Comparison of ENCODE assay signal across 17 cellular contexts in genomic region chr4:1863297-1864033, GRCh38. TPM values are rescaled to one million over a fixed set of nuclear protein-coding genes. Genes with fewer than 3 reads are reported as not detected.
DNase-seq lines count a peak whose midpoint lies in the region; ATAC-seq and TF ChIP-seq lines count a peak whose summit lies in the region.
"Had no signal": no experiment of that assay in that cellular context is flagged by ENCODE, and none has a peak within 500 bp of the region (broad histone marks: within the 10 kb centered on the region; RNA-seq: fewer than 3 reads in every experiment).

No MANE protein-coding gene starts in this region.

- H3K23ac ChIP-seq in neuronal stem cell (ENCODE audit: low read depth, low read length, poor library complexity), result no peak overlapping the region

- ATAC-seq in CD8-positive, alpha-beta T cell, result peak; percentile 12
- ATAC-seq in effector memory CD8-positive, alpha-beta T cell (replicated peaks), result no peak
- ATAC-seq in GM18858 (IDR thresholded peaks at IDR 0.05; ENCODE audit: unreplicated experiment), result no peak

- H2BK120ac ChIP-seq in neuronal stem cell (ENCODE audit: low read depth, low read length), result no peak overlapping the region

- H2AK5ac ChIP-seq in neuronal stem cell (ENCODE audit: low read depth, low read length), result peak overlapping the region; percentile 77

- H3K9ac ChIP-seq in neuronal stem cell (ENCODE audit: low read depth, low read length, poor library complexity), result peak overlapping the region; percentile 14

- H3K9me3 ChIP-seq in CD8-positive, alpha-beta T cell (ENCODE audit: low read length), result no peaks in the 10 kb centered on the region
- H3K9me3 ChIP-seq in KOPT-K1 (ENCODE audit: insufficient read depth, low read length, poor library complexity, severe bottlenecking) (no peaks in the 10 kb centered on the region), neuronal stem cell (replicated peaks in 1 of 2; ENCODE audit: control insufficient read depth in 2 of 2, insufficient read depth in 1 of 2, low read depth in 1 of 2, low read length in 2 of 2) (no peaks in the 10 kb centered on the region)
- H3K9me3 ChIP-seq: esophagus squamous epithelium, SJSA1, thoracic aorta had no signal

- H3K4ac ChIP-seq in neuronal stem cell (ENCODE audit: low read length), result peak overlapping the region; percentile 13

- CTCF ChIA-PET in CD8-positive, alpha-beta T cell (lab: Charles Lee), result interaction anchor here (1.0 to 2.4 kb wide), 2 partner anchors 11 to 36 kb away, joined by 3 to 11 read pairs; no protein-coding TSS in a partner anchor

- POLR2A ChIA-PET in CD8-positive, alpha-beta T cell (lab: Charles Lee), result interaction anchor here (0.5 kb wide), 1 partner anchor 30 kb away, joined by 5 read pairs; no protein-coding TSS in a partner anchor

- peak overlapping the region; percentile 50 for H3K4me3 ChIP-seq in CD8-positive, alpha-beta T cell (ENCODE audit: low read depth, low read length)
- H3K4me3 ChIP-seq in neuronal stem cell (ENCODE audit: low read length in 2 of 2), result no peak overlapping the region
- H3K4me3 ChIP-seq: SJSA1 had no signal

- peak overlapping the region; percentile 15 for H3K4me2 ChIP-seq in neuronal stem cell (ENCODE audit: insufficient read depth, low read length, poor library complexity, severe bottlenecking)

- peak overlapping the region; percentile 80 for H3K4me3 Mint-ChIP-seq in CD8-positive, alpha-beta T cell
- H3K4me3 Mint-ChIP-seq in effector memory CD8-positive, alpha-beta T cell, result peak overlapping the region; percentile 78 to 83

- DNase-seq in CD8-positive, alpha-beta T cell, result no peak
- DNase-seq in effector memory CD8-positive, alpha-beta T cell, result no peak
- no peak for DNase-seq in neuronal stem cell (ENCODE audit: low spot score)
- no peak for DNase-seq in AG20443 (ENCODE audit: low spot score)
- DNase-seq in substantia nigra (lab: John Stamatoyannopoulos, UW), result no peak
- DNase-seq: activated CD4-positive, CD25-positive, alpha-beta regulatory T cell treated with anti-CD3 and anti-CD28 coated beads, Interleukin-2, amount 50 U/mL, for 72 hours; AML-193; caudate nucleus; esophagus squamous epithelium; NCI-H1417 treated with DMSO at 0.1 percent for 48 hours; NCI-H2171; NCI-H774; T1000 had no signal

- H2AFZ ChIP-seq in neuronal stem cell (ENCODE audit: low read length), result peak overlapping the region; percentile 20

- no peak overlapping the region for H4K91ac ChIP-seq in neuronal stem cell (ENCODE audit: low read depth, low read length, poor library complexity)

- peak overlapping the region; percentile 79 for H3K27ac Mint-ChIP-seq in CD8-positive, alpha-beta T cell
- H3K27ac Mint-ChIP-seq in effector memory CD8-positive, alpha-beta T cell, result no peak overlapping the region

- H2BK15ac ChIP-seq in neuronal stem cell (ENCODE audit: low read length), result peak overlapping the region; percentile 92

- H3K27ac ChIP-seq in CD8-positive, alpha-beta T cell (ENCODE audit: low read depth, low read length), result no peak overlapping the region
- H3K27ac ChIP-seq in KOPT-K1 (ENCODE audit: low read depth, low read length, poor library complexity, severe bottlenecking) (peak overlapping the region; percentile 82), neuronal stem cell (replicated peaks; ENCODE audit: low read length) (no peak overlapping the region), substantia nigra (ENCODE audit: low read depth, low read length, poor library complexity, severe bottlenecking) (no peak overlapping the region)
- H3K27ac ChIP-seq: esophagus squamous epithelium, SJSA1, thoracic aorta had no signal

- intact Hi-C loops in CD8-positive, alpha-beta T cell (cut with DNase I, micrococcal nuclease), result no loop called here

- no peaks in the 10 kb centered on the region for H3K79me1 ChIP-seq in neuronal stem cell (ENCODE audit: low read depth, low read length)

- H2BK5ac ChIP-seq in neuronal stem cell (ENCODE audit: low read length), result peak overlapping the region; percentile 77

- H3K18ac ChIP-seq in neuronal stem cell (ENCODE audit: low read length), result peak overlapping the region; percentile 31

- no peaks in the 10 kb centered on the region for H3K36me3 ChIP-seq in CD8-positive, alpha-beta T cell (ENCODE audit: insufficient read depth, low read length)
- no peaks in the 10 kb centered on the region for H3K36me3 ChIP-seq in KOPT-K1 (ENCODE audit: insufficient read depth, low read length)
- H3K36me3 ChIP-seq in neuronal stem cell (replicated peaks in 1 of 2; ENCODE audit: control insufficient read depth in 2 of 2, insufficient read depth in 2 of 2, low read length in 2 of 2), result no peaks in the 10 kb centered on the region
- H3K36me3 ChIP-seq: esophagus squamous epithelium, SJSA1, thoracic aorta had no signal

- no peak overlapping the region for H3K14ac ChIP-seq in neuronal stem cell (ENCODE audit: low read length)

- H3K27me3 ChIP-seq in CD8-positive, alpha-beta T cell (ENCODE audit: insufficient read depth, low read length), result no peaks in the 10 kb centered on the region
- H3K27me3 ChIP-seq in neuronal stem cell (ENCODE audit: control insufficient read depth in 3 of 3, insufficient read depth in 3 of 3, low read depth in 1 of 3, low read length in 3 of 3), result peaks cover 0 to 27% (median 0%) of the 10 kb centered on the region in 3 experiments
- H3K27me3 ChIP-seq: SJSA1 had no signal

- TF ChIP-seq CTCF in CD8-positive, alpha-beta T cell (IDR thresholded peaks at IDR 0.05), result no peak

- no CpG with 5 or more reads among the region's 11 CpGs for WGBS in neuronal stem cell (ENCODE audit: extremely low coverage in 2 of 2, insufficient read length in 2 of 2, insufficient replicate concordance in 1 of 2), 2 donors

- no peaks in the 10 kb centered on the region for H3K27me3 Mint-ChIP-seq in CD8-positive, alpha-beta T cell (ENCODE audit: low read depth)
- H3K27me3 Mint-ChIP-seq in effector memory CD8-positive, alpha-beta T cell, result peaks cover 0 to 8% of the 10 kb centered on the region in 2 donors

- H3K9me3 Mint-ChIP-seq in CD8-positive, alpha-beta T cell, result no peaks in the 10 kb centered on the region
- no peaks in the 10 kb centered on the region for H3K9me3 Mint-ChIP-seq in effector memory CD8-positive, alpha-beta T cell

- H3K4me1 ChIP-seq in CD8-positive, alpha-beta T cell (ENCODE audit: insufficient read depth, low read length), result peaks cover 30% of the 10 kb centered on the region
- H3K4me1 ChIP-seq in neuronal stem cell (ENCODE audit: control insufficient read depth in 2 of 2, insufficient read depth in 1 of 2, low read depth in 1 of 2, low read length in 2 of 2), result peaks cover 25 to 50% of the 10 kb centered on the region in 2 donors
- H3K4me1 ChIP-seq: SJSA1 had no signal

- peaks cover 24% of the 10 kb centered on the region for H3K4me1 Mint-ChIP-seq in CD8-positive, alpha-beta T cell (ENCODE audit: low read depth)
- H3K4me1 Mint-ChIP-seq in effector memory CD8-positive, alpha-beta T cell (ENCODE audit: low read depth in 2 of 2), result peaks cover 11 to 15% of the 10 kb centered on the region in 2 donors

- H4K8ac ChIP-seq in neuronal stem cell (ENCODE audit: low read depth, low read length), result no peak overlapping the region

- H3K36me3 Mint-ChIP-seq in CD8-positive, alpha-beta T cell, result no peaks in the 10 kb centered on the region
- no peaks in the 10 kb centered on the region for H3K36me3 Mint-ChIP-seq in effector memory CD8-positive, alpha-beta T cell (ENCODE audit: insufficient read depth)

- H2BK12ac ChIP-seq in neuronal stem cell (ENCODE audit: low read length), result no peak overlapping the region

RNA-seq across cellular contexts. Expression of gene LETM1, which starts 7.5 kb away (rescaled TPM):
- 10 to 100 TPM; 22.7 to 25.9 TPM for total RNA-seq in CD8-positive, alpha-beta T cell
- polyA plus RNA-seq in neuronal stem cell (2013, experiment 1 of 2), result 12.8 TPM
- 13.8 TPM for polyA plus RNA-seq in neuronal stem cell (2013, experiment 2 of 2)

RNA-seq across cellular contexts. Expression of gene NSD2, which starts 7.7 kb away (rescaled TPM):
- total RNA-seq in CD8-positive, alpha-beta T cell, result 10 to 100 TPM; 27.3 to 32.5 TPM
- polyA plus RNA-seq in neuronal stem cell (2013, experiment 1 of 2), result 119 TPM
- polyA plus RNA-seq in neuronal stem cell (2013, experiment 2 of 2), result 115 TPM
